In genomic region chr1:56456426-56457101, GRCh38 we compare ENCODE assay signal across 1 cellular context.
TF ChIP-seq lines count a peak whose summit lies in the region.

No MANE protein-coding gene starts in this region.

TF ChIP-seq in liver, 16 proteins besides CTCF, POLR2A, EP300 and RAD21 (continued from another document):
- no peak for TF ChIP-seq REST (IDR thresholded peaks at IDR 0.05)
- TF ChIP-seq NR2F2 (IDR thresholded peaks at IDR 0.05), result peak; percentile 44
TF ChIP-seq in liver: peak in this region for 3.
